Comparison of ENCODE assay signal across 8 cellular contexts in the genomic region with DNA sequence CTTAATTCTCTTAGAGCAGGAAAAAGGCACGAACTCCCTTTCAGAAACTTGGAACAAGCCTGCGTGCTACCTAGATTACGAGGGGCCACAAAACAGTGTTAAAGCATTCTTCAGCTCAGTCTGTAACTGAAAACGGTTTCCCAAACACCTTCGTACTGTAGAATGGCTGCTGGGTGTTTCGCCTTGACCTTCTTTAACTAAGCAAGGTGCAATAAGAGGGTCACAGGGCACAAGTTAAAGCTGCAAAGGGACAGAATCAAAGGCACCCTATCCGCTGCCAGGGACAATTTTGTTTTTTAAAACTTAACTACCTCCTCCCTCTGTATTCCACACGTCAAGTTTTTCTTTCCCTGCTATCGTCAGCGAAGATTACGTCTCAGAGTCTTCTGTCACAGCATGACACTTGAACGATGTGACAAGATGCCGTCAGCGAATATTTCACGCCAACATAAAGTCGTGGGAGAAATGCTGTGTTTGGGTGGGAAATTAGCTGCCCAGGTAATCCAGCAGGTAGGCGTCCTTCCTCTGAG. TPM values are rescaled to one million over a fixed set of nuclear protein-coding genes. Genes with fewer than 3 reads are reported as not detected.
A peak's percentile ranks its signal among the peaks of the same experiment; 100 is the strongest.
DNase-seq lines count a peak whose midpoint lies in the region; ATAC-seq, FAIRE-seq and TF ChIP-seq lines count a peak whose summit lies in the region.

No MANE protein-coding gene starts in this region.

- dilution Hi-C loops in keratinocyte (cut with MboI; ENCODE audit: extremely low pct_ligation_motif_present, low sequenced_read_pairs) = no loop called here

- H4K20me1 ChIP-seq in DND-41 (ENCODE audit: insufficient read depth, low read length) (no peaks in the 10 kb centered on the region), keratinocyte (ENCODE audit: control insufficient read depth, extremely low read depth, insufficient read depth, low read length) (no peaks in the 10 kb centered on the region)

- peak overlapping the region; percentile 95 for H2AFZ ChIP-seq in DND-41 (ENCODE audit: low read depth, low read length)
- peak overlapping the region; percentile 96 for H2AFZ ChIP-seq in keratinocyte (ENCODE audit: control insufficient read depth, low read length)

- no peak for FAIRE-seq in keratinocyte (lab: Jason Lieb, UNC)

- TF ChIP-seq CTCF in DND-41 (IDR thresholded peaks at IDR 0.05; ENCODE audit: borderline replicate concordance, extremely low read depth, low read length, poor library complexity, severe bottlenecking) (no peak), NB4 (IDR thresholded peaks at IDR 0.05; ENCODE audit: low read depth, low read length) (no peak), keratinocyte (optimal IDR thresholded peaks at IDR 0.05 in 1 of 3, IDR thresholded peaks at IDR 0.05 in 1 of 3, conservative IDR thresholded peaks at IDR 0.05 in 1 of 3; ENCODE audit: extremely low read depth in 1 of 3, insufficient read depth in 2 of 3, low read length in 3 of 3) (no peak)

- H3K27me3 ChIP-seq in DND-41 (ENCODE audit: insufficient read depth, low read length, poor library complexity) (peaks cover 7% of the 10 kb centered on the region), keratinocyte (ENCODE audit: control insufficient read depth, extremely low read depth, insufficient read depth, low read length) (peaks cover 4% of the 10 kb centered on the region)

- H3K9me3 ChIP-seq in DND-41 (ENCODE audit: insufficient read depth, low read length, severe bottlenecking) = no peaks in the 10 kb centered on the region
- no peaks in the 10 kb centered on the region for H3K9me3 ChIP-seq in keratinocyte (ENCODE audit: control insufficient read depth, low read depth, low read length)

- H3K4me3 ChIP-seq in DND-41 (ENCODE audit: low read depth in 1 of 2, low read length in 2 of 2) = peak overlapping the region; percentile 61 to 95
- peak overlapping the region; percentile 94 for H3K4me3 ChIP-seq in NB4 (ENCODE audit: low read depth, low read length)
- H3K4me3 ChIP-seq in keratinocyte (ENCODE audit: control insufficient read depth in 2 of 3, extremely low read depth in 1 of 3, insufficient read depth in 2 of 3, low read depth in 1 of 3, low read length in 3 of 3) = peak overlapping the region; percentile 90 to 98 (median 97)

- no peak for ATAC-seq in DND-41 (ENCODE audit: insufficient read depth, low read depth)
- ATAC-seq in GM21528 (IDR thresholded peaks at IDR 0.05; ENCODE audit: low FRiP score, unreplicated experiment) = peak; percentile 6
- ATAC-seq in GM21381 (IDR thresholded peaks at IDR 0.05; ENCODE audit: unreplicated experiment) = no peak

- peak overlapping the region; percentile 80 for H3K27ac ChIP-seq in DND-41 (ENCODE audit: low read length)
- peak overlapping the region; percentile 94 for H3K27ac ChIP-seq in keratinocyte (ENCODE audit: control insufficient read depth, insufficient read depth, low read length)

- H3K9ac ChIP-seq in DND-41 (ENCODE audit: low read depth, low read length) (peak overlapping the region; percentile 74), keratinocyte (ENCODE audit: control insufficient read depth, extremely low read depth, insufficient read depth, low read length) (peak overlapping the region; percentile 95)

- no peaks in the 10 kb centered on the region for H3K9me1 ChIP-seq in keratinocyte (ENCODE audit: control insufficient read depth, extremely low read depth, insufficient read depth, low read length)

- H3K4me2 ChIP-seq in DND-41 (ENCODE audit: insufficient read depth, low read length) (peak overlapping the region; percentile 91), keratinocyte (ENCODE audit: control insufficient read depth, extremely low read depth, insufficient read depth, low read depth, low read length) (peak overlapping the region; percentile 78)

- DNase-seq in DND-41 = peak; percentile 7
- peak; percentile 31 for DNase-seq in NB4 (ENCODE audit: low read depth)
- DNase-seq in astrocyte of the hippocampus (ENCODE audit: low read depth, low spot score) = peak; percentile 50
- DNase-seq in keratinocyte (ENCODE audit: low read depth, low spot score) = no peak
- peak; percentile 19 to 74 (median 42) for DNase-seq in stimulated activated naive CD4-positive, alpha-beta T cell (lab: John Stamatoyannopoulos, UW)
- no peak for DNase-seq in SHP77 (lab: John Stamatoyannopoulos, UW)

- H3K79me2 ChIP-seq in DND-41 (ENCODE audit: insufficient read depth, low read length) (peaks cover 38% of the 10 kb centered on the region), keratinocyte (ENCODE audit: control insufficient read depth, insufficient read depth, low read length) (peaks cover 43% of the 10 kb centered on the region)

- peaks cover 10% of the 10 kb centered on the region for H3K36me3 ChIP-seq in DND-41 (ENCODE audit: insufficient read depth, low read length)
- H3K36me3 ChIP-seq in keratinocyte (ENCODE audit: control insufficient read depth in 2 of 2, extremely low read depth in 1 of 2, insufficient read depth in 2 of 2, low read length in 2 of 2) = peaks cover 0 to 4% of the 10 kb centered on the region in 2 experiments

- H3K4me1 ChIP-seq in DND-41 (ENCODE audit: insufficient read depth, low read length) (peaks cover 30% of the 10 kb centered on the region), keratinocyte (ENCODE audit: control insufficient read depth, extremely low read depth, insufficient read depth, low read length) (peaks cover 16% of the 10 kb centered on the region)

- TF ChIP-seq POLR2A in NB4 (IDR thresholded peaks at IDR 0.05; ENCODE audit: extremely low read depth, insufficient read length) = no peak

RNA-seq across cellular contexts. Expression of a gene that starts 0.6 kb away (rescaled TPM):
- 10.1 to 18.9 TPM (median 10.4 TPM) in 3 replicates for polyA plus RNA-seq in keratinocyte
- 6.4 TPM for polyA plus RNA-seq in keratinocyte (2011; ENCODE audit: low read depth)
- 7.1 and 14.8 TPM in 2 replicates for polyA plus RNA-seq in keratinocyte (2011; cell fraction: cytosol; rRNA removed)
- 9.1 and 14.0 TPM in 2 replicates for polyA plus RNA-seq in keratinocyte (2011; cell fraction: nucleus; rRNA removed)
- 7.6 and 9.4 TPM in 2 replicates for polyA plus RNA-seq in keratinocyte (2012; ENCODE audit: low replicate concordance)
- polyA minus RNA-seq in keratinocyte = 1.1 to 16.3 TPM (median 9.0 TPM) in 3 replicates
- polyA minus RNA-seq in keratinocyte (2011; cell fraction: cytosol; rRNA and poly(A)+ RNA removed) = 12.9 TPM
- 5.6 and 10.5 TPM in 2 replicates for polyA minus RNA-seq in keratinocyte (2011; cell fraction: nucleus; rRNA and poly(A)+ RNA removed)

RNA-seq across cellular contexts. Expression of a gene that starts 29.8 kb away (rescaled TPM):
- 0.03 to 0.28 TPM (median 0.05 TPM) in 3 replicates for polyA plus RNA-seq in keratinocyte
- 0.19 TPM for polyA plus RNA-seq in keratinocyte (2011; ENCODE audit: low read depth)
- 0.11 TPM in 1 of 2 replicates, not detected in the other for polyA plus RNA-seq in keratinocyte (2011; cell fraction: cytosol; rRNA removed)
- polyA plus RNA-seq in keratinocyte (2011; cell fraction: nucleus; rRNA removed) = 0.19 and 0.33 TPM in 2 replicates
- 0.10 and 0.11 TPM in 2 replicates for polyA plus RNA-seq in keratinocyte (2012; ENCODE audit: low replicate concordance)
- 0.10 to 0.26 TPM in 2 of 3 replicates, not detected in the other for polyA minus RNA-seq in keratinocyte
- not detected for polyA minus RNA-seq in keratinocyte (2011; cell fraction: cytosol; rRNA and poly(A)+ RNA removed)
- 0.42 and 0.70 TPM in 2 replicates for polyA minus RNA-seq in keratinocyte (2011; cell fraction: nucleus; rRNA and poly(A)+ RNA removed)

RNA-seq across cellular contexts. Expression of a gene that starts 54.1 kb away (rescaled TPM):
- 11.8 to 27.3 TPM (median 27.0 TPM) in 3 replicates for polyA plus RNA-seq in keratinocyte
- polyA plus RNA-seq in keratinocyte (2011; ENCODE audit: low read depth) = 19.6 TPM
- polyA plus RNA-seq in keratinocyte (2011; cell fraction: cytosol; rRNA removed) = 26.1 and 26.4 TPM in 2 replicates
- 26.4 and 26.8 TPM in 2 replicates for polyA plus RNA-seq in keratinocyte (2011; cell fraction: nucleus; rRNA removed)
- polyA plus RNA-seq in keratinocyte (2012; ENCODE audit: low replicate concordance) = 8.5 and 20.8 TPM in 2 replicates
- 4.4 to 17.9 TPM (median 10.6 TPM) in 3 replicates for polyA minus RNA-seq in keratinocyte
- 13.6 TPM for polyA minus RNA-seq in keratinocyte (2011; cell fraction: cytosol; rRNA and poly(A)+ RNA removed)
- 3.5 and 4.6 TPM in 2 replicates for polyA minus RNA-seq in keratinocyte (2011; cell fraction: nucleus; rRNA and poly(A)+ RNA removed)

RNA-seq across cellular contexts. Expression of a gene that starts 54.2 kb away (rescaled TPM):
- 2.5 to 4.6 TPM (median 3.7 TPM) in 3 replicates for polyA plus RNA-seq in keratinocyte
- polyA plus RNA-seq in keratinocyte (2011; ENCODE audit: low read depth) = 1.4 TPM
- polyA plus RNA-seq in keratinocyte (2011; cell fraction: cytosol; rRNA removed) = 2.2 and 3.6 TPM in 2 replicates
- polyA plus RNA-seq in keratinocyte (2011; cell fraction: nucleus; rRNA removed) = 4.2 and 4.9 TPM in 2 replicates
- polyA plus RNA-seq in keratinocyte (2012; ENCODE audit: low replicate concordance) = 2.5 and 3.5 TPM in 2 replicates
- 2.3 to 4.0 TPM (median 2.4 TPM) in 3 replicates for polyA minus RNA-seq in keratinocyte
- 4.6 TPM for polyA minus RNA-seq in keratinocyte (2011; cell fraction: cytosol; rRNA and poly(A)+ RNA removed)
- 5.3 and 7.3 TPM in 2 replicates for polyA minus RNA-seq in keratinocyte (2011; cell fraction: nucleus; rRNA and poly(A)+ RNA removed)

Comparison
In these comparisons a context has a peak if more than half of its experiments do, and no peak if none do; other contexts are left out.
1. DNase-seq: peak in DND-41 (single experiment), NB4 (single experiment), astrocyte of the hippocampus (single experiment) and stimulated activated naive CD4-positive, alpha-beta T cell (6 of 6); none in keratinocyte (single experiment) and SHP77 (0 of 2).
2. Peak in every context shown above with its lines, with median percentiles within 50 percentile points of each other: H3K4me3 ChIP-seq.